ENCODE assay signal across 1 cellular context in the genomic region with DNA sequence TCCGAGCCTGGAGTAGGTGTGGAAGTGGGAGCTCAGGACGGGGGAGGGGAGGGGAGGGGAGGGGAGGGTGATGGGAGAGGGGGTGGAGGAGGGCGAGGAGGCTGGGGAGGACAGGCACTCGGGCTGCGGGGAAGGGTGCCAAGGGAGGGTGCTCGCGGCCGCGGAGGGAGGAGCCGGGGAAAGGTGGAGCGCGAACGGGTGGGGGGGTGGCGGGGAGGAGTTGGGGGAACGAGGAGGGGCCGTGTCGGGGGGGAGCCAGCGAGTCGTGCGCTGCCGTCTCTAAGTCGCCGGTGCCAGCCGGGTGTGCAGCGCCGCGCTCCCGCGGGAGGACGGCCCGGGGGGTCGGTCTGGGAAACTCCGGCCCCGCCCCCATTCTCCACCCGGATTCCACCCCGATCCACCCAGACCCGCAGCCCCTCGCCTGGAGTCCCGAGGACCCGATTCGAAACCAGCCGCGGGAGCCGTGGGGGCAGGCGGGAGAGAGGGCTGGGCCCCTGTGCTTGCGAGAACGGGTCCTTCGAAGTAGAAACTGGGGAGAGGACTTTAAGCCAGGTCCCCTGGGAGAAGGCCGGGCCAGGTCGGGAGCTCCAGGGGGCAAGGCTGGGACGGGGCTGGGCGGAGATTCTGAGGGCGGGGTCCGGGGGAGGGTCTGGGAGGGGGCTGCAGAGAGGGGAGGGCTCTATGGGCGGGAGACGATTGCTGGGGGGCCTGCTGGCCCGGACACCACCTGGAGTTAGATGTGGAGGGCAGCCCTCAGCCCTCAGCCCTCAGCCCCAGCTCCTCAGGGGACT.
TF ChIP-seq lines count a peak whose summit lies in the region.

A gene with protein sequence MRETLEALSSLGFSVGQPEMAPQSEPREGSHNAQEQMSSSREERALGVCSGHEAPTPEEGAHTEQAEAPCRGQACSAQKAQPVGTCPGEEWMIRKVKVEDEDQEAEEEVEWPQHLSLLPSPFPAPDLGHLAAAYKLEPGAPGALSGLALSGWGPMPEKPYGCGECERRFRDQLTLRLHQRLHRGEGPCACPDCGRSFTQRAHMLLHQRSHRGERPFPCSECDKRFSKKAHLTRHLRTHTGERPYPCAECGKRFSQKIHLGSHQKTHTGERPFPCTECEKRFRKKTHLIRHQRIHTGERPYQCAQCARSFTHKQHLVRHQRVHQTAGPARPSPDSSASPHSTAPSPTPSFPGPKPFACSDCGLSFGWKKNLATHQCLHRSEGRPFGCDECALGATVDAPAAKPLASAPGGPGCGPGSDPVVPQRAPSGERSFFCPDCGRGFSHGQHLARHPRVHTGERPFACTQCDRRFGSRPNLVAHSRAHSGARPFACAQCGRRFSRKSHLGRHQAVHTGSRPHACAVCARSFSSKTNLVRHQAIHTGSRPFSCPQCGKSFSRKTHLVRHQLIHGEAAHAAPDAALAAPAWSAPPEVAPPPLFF (minus strand): TSS at position 143 of the 791 bp plus-strand sequence. CDS start 2,556 bp downstream, outside the sequence.

TF ChIP-seq in K562, 482 proteins besides CTCF, POLR2A, EP300 and RAD21 (continued from another document and continues in another):
- TF ChIP-seq KAT2B (IDR thresholded peaks at IDR 0.05; ENCODE audit: low read depth, low read length), result no peak
- no peak for TF ChIP-seq NELFE (IDR thresholded peaks at IDR 0.05; ENCODE audit: insufficient read depth, insufficient read length)
- TF ChIP-seq, protein P1, sequence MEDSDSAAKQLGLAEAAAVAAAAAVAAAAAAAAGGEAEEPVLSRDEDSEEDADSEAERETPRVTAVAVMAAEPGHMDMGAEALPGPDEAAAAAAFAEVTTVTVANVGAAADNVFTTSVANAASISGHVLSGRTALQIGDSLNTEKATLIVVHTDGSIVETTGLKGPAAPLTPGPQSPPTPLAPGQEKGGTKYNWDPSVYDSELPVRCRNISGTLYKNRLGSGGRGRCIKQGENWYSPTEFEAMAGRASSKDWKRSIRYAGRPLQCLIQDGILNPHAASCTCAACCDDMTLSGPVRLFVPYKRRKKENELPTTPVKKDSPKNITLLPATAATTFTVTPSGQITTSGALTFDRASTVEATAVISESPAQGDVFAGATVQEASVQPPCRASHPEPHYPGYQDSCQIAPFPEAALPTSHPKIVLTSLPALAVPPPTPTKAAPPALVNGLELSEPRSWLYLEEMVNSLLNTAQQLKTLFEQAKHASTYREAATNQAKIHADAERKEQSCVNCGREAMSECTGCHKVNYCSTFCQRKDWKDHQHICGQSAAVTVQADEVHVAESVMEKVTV (CRISPR knock-in tag; IDR thresholded peaks at IDR 0.05), result no peak
- no peak for TF ChIP-seq PYGO2 (tag; IDR thresholded peaks at IDR 0.05)
- TF ChIP-seq FOS (IDR thresholded peaks at IDR 0.05; ENCODE audit: extremely low read depth, insufficient read length), result no peak
- TF ChIP-seq HMG20B (CRISPR knock-in tag; IDR thresholded peaks at IDR 0.05), result no peak
- TF ChIP-seq, protein P2, sequence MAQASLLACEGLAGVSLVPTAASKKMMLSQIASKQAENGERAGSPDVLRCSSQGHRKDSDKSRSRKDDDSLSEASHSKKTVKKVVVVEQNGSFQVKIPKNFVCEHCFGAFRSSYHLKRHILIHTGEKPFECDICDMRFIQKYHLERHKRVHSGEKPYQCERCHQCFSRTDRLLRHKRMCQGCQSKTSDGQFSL (CRISPR knock-in tag; IDR thresholded peaks at IDR 0.05), result peak; percentile 72; the same call in 1 of the 2 replicates
- TF ChIP-seq, protein P2 (tag; IDR thresholded peaks at IDR 0.05), result peak in 1 of 2 experiments; percentile 76; a peak in 1 of 4 replicates
- no peak for TF ChIP-seq KDM1A (IDR thresholded peaks at IDR 0.05)
- no peak for TF ChIP-seq ZNF197 (CRISPR knock-in tag; IDR thresholded peaks at IDR 0.05; ENCODE audit: low read depth)
- no peak for TF ChIP-seq NFATC3 (IDR thresholded peaks at IDR 0.05)
- peak; percentile 65 for TF ChIP-seq HNRNPK (IDR thresholded peaks at IDR 0.05; ENCODE audit: low read depth, low read length, poor library complexity, severe bottlenecking)
- peak; percentile 23; the same call in 1 of the 2 replicates for TF ChIP-seq ZBTB7A (IDR thresholded peaks at IDR 0.05; ENCODE audit: borderline replicate concordance, control insufficient read depth, low read depth, low read length)
- TF ChIP-seq, protein P3, sequence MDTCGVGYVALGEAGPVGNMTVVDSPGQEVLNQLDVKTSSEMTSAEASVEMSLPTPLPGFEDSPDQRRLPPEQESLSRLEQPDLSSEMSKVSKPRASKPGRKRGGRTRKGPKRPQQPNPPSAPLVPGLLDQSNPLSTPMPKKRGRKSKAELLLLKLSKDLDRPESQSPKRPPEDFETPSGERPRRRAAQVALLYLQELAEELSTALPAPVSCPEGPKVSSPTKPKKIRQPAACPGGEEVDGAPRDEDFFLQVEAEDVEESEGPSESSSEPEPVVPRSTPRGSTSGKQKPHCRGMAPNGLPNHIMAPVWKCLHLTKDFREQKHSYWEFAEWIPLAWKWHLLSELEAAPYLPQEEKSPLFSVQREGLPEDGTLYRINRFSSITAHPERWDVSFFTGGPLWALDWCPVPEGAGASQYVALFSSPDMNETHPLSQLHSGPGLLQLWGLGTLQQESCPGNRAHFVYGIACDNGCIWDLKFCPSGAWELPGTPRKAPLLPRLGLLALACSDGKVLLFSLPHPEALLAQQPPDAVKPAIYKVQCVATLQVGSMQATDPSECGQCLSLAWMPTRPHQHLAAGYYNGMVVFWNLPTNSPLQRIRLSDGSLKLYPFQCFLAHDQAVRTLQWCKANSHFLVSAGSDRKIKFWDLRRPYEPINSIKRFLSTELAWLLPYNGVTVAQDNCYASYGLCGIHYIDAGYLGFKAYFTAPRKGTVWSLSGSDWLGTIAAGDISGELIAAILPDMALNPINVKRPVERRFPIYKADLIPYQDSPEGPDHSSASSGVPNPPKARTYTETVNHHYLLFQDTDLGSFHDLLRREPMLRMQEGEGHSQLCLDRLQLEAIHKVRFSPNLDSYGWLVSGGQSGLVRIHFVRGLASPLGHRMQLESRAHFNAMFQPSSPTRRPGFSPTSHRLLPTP (IDR thresholded peaks at IDR 0.05; ENCODE audit: borderline replicate concordance, extremely low read depth, insufficient read length), result no peak
- no peak for TF ChIP-seq ZNF217 (CRISPR knock-in tag; IDR thresholded peaks at IDR 0.05)
- TF ChIP-seq, protein P4, sequence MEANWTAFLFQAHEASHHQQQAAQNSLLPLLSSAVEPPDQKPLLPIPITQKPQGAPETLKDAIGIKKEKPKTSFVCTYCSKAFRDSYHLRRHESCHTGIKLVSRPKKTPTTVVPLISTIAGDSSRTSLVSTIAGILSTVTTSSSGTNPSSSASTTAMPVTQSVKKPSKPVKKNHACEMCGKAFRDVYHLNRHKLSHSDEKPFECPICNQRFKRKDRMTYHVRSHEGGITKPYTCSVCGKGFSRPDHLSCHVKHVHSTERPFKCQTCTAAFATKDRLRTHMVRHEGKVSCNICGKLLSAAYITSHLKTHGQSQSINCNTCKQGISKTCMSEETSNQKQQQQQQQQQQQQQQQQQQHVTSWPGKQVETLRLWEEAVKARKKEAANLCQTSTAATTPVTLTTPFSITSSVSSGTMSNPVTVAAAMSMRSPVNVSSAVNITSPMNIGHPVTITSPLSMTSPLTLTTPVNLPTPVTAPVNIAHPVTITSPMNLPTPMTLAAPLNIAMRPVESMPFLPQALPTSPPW (CRISPR knock-in tag; IDR thresholded peaks at IDR 0.05), result peak; percentile 79
- TF ChIP-seq, protein P5, sequence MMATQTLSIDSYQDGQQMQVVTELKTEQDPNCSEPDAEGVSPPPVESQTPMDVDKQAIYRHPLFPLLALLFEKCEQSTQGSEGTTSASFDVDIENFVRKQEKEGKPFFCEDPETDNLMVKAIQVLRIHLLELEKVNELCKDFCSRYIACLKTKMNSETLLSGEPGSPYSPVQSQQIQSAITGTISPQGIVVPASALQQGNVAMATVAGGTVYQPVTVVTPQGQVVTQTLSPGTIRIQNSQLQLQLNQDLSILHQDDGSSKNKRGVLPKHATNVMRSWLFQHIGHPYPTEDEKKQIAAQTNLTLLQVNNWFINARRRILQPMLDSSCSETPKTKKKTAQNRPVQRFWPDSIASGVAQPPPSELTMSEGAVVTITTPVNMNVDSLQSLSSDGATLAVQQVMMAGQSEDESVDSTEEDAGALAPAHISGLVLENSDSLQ (IDR thresholded peaks at IDR 0.05), result no peak
- TF ChIP-seq KDM5B (IDR thresholded peaks at IDR 0.05; ENCODE audit: insufficient replicate concordance, low read depth, low read length), result peak; percentile 3
- TF ChIP-seq, protein P6, sequence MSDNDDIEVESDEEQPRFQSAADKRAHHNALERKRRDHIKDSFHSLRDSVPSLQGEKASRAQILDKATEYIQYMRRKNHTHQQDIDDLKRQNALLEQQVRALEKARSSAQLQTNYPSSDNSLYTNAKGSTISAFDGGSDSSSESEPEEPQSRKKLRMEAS (CRISPR knock-in tag; IDR thresholded peaks at IDR 0.05), result no peak
- no peak for TF ChIP-seq ELF2 (CRISPR knock-in tag; IDR thresholded peaks at IDR 0.05)
- TF ChIP-seq, protein P7, sequence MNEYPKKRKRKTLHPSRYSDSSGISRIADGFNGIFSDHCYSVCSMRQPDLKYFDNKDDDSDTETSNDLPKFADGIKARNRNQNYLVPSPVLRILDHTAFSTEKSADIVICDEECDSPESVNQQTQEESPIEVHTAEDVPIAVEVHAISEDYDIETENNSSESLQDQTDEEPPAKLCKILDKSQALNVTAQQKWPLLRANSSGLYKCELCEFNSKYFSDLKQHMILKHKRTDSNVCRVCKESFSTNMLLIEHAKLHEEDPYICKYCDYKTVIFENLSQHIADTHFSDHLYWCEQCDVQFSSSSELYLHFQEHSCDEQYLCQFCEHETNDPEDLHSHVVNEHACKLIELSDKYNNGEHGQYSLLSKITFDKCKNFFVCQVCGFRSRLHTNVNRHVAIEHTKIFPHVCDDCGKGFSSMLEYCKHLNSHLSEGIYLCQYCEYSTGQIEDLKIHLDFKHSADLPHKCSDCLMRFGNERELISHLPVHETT (CRISPR knock-in tag; conservative IDR thresholded peaks at IDR 0.05 in 1 of 2, IDR thresholded peaks at IDR 0.05 in 1 of 2), result no peak
- peak; percentile 49; the same call in 1 of the 2 replicates for TF ChIP-seq ZBTB1 (CRISPR knock-in tag; IDR thresholded peaks at IDR 0.05; ENCODE audit: borderline replicate concordance, low read depth)
- no peak for TF ChIP-seq MCM5 (IDR thresholded peaks at IDR 0.05; ENCODE audit: low read depth)
- TF ChIP-seq, protein P8, sequence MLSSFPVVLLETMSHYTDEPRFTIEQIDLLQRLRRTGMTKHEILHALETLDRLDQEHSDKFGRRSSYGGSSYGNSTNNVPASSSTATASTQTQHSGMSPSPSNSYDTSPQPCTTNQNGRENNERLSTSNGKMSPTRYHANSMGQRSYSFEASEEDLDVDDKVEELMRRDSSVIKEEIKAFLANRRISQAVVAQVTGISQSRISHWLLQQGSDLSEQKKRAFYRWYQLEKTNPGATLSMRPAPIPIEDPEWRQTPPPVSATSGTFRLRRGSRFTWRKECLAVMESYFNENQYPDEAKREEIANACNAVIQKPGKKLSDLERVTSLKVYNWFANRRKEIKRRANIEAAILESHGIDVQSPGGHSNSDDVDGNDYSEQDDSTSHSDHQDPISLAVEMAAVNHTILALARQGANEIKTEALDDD (IDR thresholded peaks at IDR 0.05), result no peak
- TF ChIP-seq FOXA3 (CRISPR knock-in tag; conservative IDR thresholded peaks at IDR 0.05 in 1 of 2, IDR thresholded peaks at IDR 0.05 in 1 of 2), result no peak
- TF ChIP-seq KDM4B (IDR thresholded peaks at IDR 0.05; ENCODE audit: borderline replicate concordance in 2 of 2, low read depth in 1 of 2), result 0 out of 4 replicates have a peak, but pooled peaks of 1 of the 2 experiments have one; percentile 37
- TF ChIP-seq, protein P9, sequence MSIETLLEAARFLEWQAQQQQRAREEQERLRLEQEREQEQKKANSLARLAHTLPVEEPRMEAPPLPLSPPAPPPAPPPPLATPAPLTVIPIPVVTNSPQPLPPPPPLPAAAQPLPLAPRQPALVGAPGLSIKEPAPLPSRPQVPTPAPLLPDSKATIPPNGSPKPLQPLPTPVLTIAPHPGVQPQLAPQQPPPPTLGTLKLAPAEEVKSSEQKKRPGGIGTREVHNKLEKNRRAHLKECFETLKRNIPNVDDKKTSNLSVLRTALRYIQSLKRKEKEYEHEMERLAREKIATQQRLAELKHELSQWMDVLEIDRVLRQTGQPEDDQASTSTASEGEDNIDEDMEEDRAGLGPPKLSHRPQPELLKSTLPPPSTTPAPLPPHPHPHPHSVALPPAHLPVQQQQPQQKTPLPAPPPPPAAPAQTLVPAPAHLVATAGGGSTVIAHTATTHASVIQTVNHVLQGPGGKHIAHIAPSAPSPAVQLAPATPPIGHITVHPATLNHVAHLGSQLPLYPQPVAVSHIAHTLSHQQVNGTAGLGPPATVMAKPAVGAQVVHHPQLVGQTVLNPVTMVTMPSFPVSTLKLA (conservative IDR thresholded peaks at IDR 0.05), result no peak
- TF ChIP-seq ZSCAN29 (IDR thresholded peaks at IDR 0.05), result 0 out of 2 replicates have a peak, but pooled peaks have one; percentile 21
- TF ChIP-seq ZNF212 (CRISPR knock-in tag; IDR thresholded peaks at IDR 0.05), result no peak
- TF ChIP-seq, protein P10, sequence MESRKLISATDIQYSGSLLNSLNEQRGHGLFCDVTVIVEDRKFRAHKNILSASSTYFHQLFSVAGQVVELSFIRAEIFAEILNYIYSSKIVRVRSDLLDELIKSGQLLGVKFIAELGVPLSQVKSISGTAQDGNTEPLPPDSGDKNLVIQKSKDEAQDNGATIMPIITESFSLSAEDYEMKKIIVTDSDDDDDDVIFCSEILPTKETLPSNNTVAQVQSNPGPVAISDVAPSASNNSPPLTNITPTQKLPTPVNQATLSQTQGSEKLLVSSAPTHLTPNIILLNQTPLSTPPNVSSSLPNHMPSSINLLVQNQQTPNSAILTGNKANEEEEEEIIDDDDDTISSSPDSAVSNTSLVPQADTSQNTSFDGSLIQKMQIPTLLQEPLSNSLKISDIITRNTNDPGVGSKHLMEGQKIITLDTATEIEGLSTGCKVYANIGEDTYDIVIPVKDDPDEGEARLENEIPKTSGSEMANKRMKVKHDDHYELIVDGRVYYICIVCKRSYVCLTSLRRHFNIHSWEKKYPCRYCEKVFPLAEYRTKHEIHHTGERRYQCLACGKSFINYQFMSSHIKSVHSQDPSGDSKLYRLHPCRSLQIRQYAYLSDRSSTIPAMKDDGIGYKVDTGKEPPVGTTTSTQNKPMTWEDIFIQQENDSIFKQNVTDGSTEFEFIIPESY (CRISPR knock-in tag; IDR thresholded peaks at IDR 0.05), result no peak
- no peak for TF ChIP-seq RCOR1 (IDR thresholded peaks at IDR 0.05; ENCODE audit: borderline replicate concordance in 1 of 2, low read depth in 2 of 2, low read length in 2 of 2)
- no peak for TF ChIP-seq MYNN (IDR thresholded peaks at IDR 0.05)
- no peak for TF ChIP-seq MYNN (CRISPR knock-in tag; IDR thresholded peaks at IDR 0.05)
- no peak for TF ChIP-seq MED1 (CRISPR knock-in tag; IDR thresholded peaks at IDR 0.05; ENCODE audit: borderline replicate concordance)
